Comparison of ENCODE assay signal across 11 cellular contexts in genomic region chr1:30902653-30903290, GRCh38. TPM values are rescaled to one million over a fixed set of nuclear protein-coding genes. Genes with fewer than 3 reads are reported as not detected.
DNase-seq lines count a peak whose midpoint lies in the region; ATAC-seq, FAIRE-seq and TF ChIP-seq lines count a peak whose summit lies in the region.
"Had no signal": no experiment of that assay in that cellular context is flagged by ENCODE, and none has a peak within 500 bp of the region (broad histone marks: within the 10 kb centered on the region; RNA-seq: fewer than 3 reads in every experiment).

No MANE protein-coding gene starts in this region.

- no peak for TF ChIP-seq RAD21 in HepG2 (CRISPR knock-in tag; IDR thresholded peaks at IDR 0.05)

- no peak overlapping the region for H3K56ac ChIP-seq in H9 (ENCODE audit: insufficient read length, low read depth, low read length)

- H3K4me2 ChIP-seq in H9 (ENCODE audit: insufficient read depth, insufficient read length, low read length) = no peak overlapping the region
- peak overlapping the region; percentile 74; the same call in 1 of the 2 replicates for H3K4me2 ChIP-seq in HepG2 (ENCODE audit: low read depth, low read length)

- H3K9ac ChIP-seq in H9 (ENCODE audit: extremely low read depth, insufficient read length, low read length) (no peak overlapping the region), HepG2 (ENCODE audit: insufficient read depth, low read depth, low read length) (no peak overlapping the region), rectal smooth muscle tissue (ENCODE audit: low read length) (no peak overlapping the region)

- in situ Hi-C loops in HepG2 (cut with HindIII; ENCODE audit: extremely low pct_ligation_motif_present, low pct_unique_long_range_greater_than_20kb) = no loop called here

- POLR2A ChIA-PET in HepG2 (lab: Yijun Ruan, JAX) = no interaction called here

- DNase-seq in H9 = no peak
- peak in 2 of 61 donors; percentile 22 to 48 for DNase-seq in caudate nucleus (lab: John Stamatoyannopoulos, UW)
- DNase-seq in HepG2 (ENCODE audit: low spot score) = no peak
- no peak for DNase-seq in glomerular visceral epithelial cell (ENCODE audit: extremely low spot score)
- no peak for DNase-seq in activated CD8-positive, alpha-beta memory T cell treated with anti-CD3 and anti-CD28 coated beads, Interleukin-2, amount 10 ng/mL, durations not matched to agents 7 days and 5 days
- DNase-seq in DMS 273 (lab: John Stamatoyannopoulos, UW; ENCODE audit: unreplicated experiment) = no peak
- DNase-seq: hippocampal formation, NCI-H146, SJCRH30 had no signal

- H4K8ac ChIP-seq in H9 (replicated peaks; ENCODE audit: insufficient read length, low read depth, low read length) = no peak overlapping the region

- H3K14ac ChIP-seq in H9 (ENCODE audit: insufficient read depth, low read length) = no peak overlapping the region

- peaks cover 6% of the 10 kb centered on the region for H4K20me1 ChIP-seq in H9 (ENCODE audit: control insufficient read depth, insufficient read depth, insufficient read length)
- H4K20me1 ChIP-seq in HepG2 (ENCODE audit: insufficient read depth, low read length) = no peaks in the 10 kb centered on the region

- H3K36me3 ChIP-seq in HepG2 (replicated peaks in 1 of 2; ENCODE audit: control insufficient read depth in 1 of 2, insufficient read depth in 2 of 2, low read length in 2 of 2) (no peaks in the 10 kb centered on the region), rectal smooth muscle tissue (ENCODE audit: control insufficient read depth, insufficient read depth, low read length) (no peaks in the 10 kb centered on the region)

- no peak overlapping the region for H3T11ph ChIP-seq in H9 (ENCODE audit: low read length)

- no peak overlapping the region for H4K91ac ChIP-seq in H9 (ENCODE audit: insufficient read length, low read depth, low read length)

- no peak overlapping the region for H4K5ac ChIP-seq in H9 (ENCODE audit: insufficient read length, low read depth, low read length)

- TF ChIP-seq EP300 in HepG2 (IDR thresholded peaks at IDR 0.05; ENCODE audit: low read depth in 2 of 2, low read length in 2 of 2) = no peak
- no peak for TF ChIP-seq EP300 in HepG2 (CRISPR knock-in tag; IDR thresholded peaks at IDR 0.05; ENCODE audit: borderline replicate concordance)

- H2BK12ac ChIP-seq in H9 (ENCODE audit: insufficient read length, low read depth, low read length) = no peak overlapping the region

- no peaks in the 10 kb centered on the region for H3K36me3 Mint-ChIP-seq in H9 (ENCODE audit: insufficient read depth in 1 of 3, low read depth in 3 of 3)
- no peaks in the 10 kb centered on the region for H3K36me3 Mint-ChIP-seq in activated CD8-positive, alpha-beta memory T cell treated with anti-CD3 and anti-CD28 coated beads, Interleukin-2, amount 10 ng/mL, durations not matched to agents 7 days and 5 days

- no TSS peak for BruUV-seq in HepG2 (replicated peaks; lab: Mats Ljungman, UMichigan)

- no peak for TF ChIP-seq POLR2A in HepG2 (IDR thresholded peaks at IDR 0.05; ENCODE audit: insufficient read depth in 1 of 2, low read depth in 2 of 2, low read length in 2 of 2)

- no peak overlapping the region for H2BK20ac ChIP-seq in H9 (ENCODE audit: low read depth, low read length, poor library complexity, severe bottlenecking)

- WGBS in H9 (ENCODE audit: extremely low coverage, insufficient read length, low lambda C conversion rate) = no CpG with 5 or more reads among the region's 9 CpGs
- WGBS in HepG2 (ENCODE audit: low lambda C conversion rate) = 10% methylated on average over 5 of the region's 9 CpGs

- H2AFZ ChIP-seq in H9 (ENCODE audit: low read length) (no peak overlapping the region), HepG2 (ENCODE audit: low read length) (no peak overlapping the region)

- no peak overlapping the region for H2AK5ac ChIP-seq in H9 (ENCODE audit: insufficient read length, low read length)

- no peak overlapping the region for H3K23ac ChIP-seq in H9 (ENCODE audit: insufficient read length, low read depth, low read length)

- H2BK5ac ChIP-seq in H9 (ENCODE audit: insufficient read length, low read length) = no peak overlapping the region

- H2BK15ac ChIP-seq in H9 (ENCODE audit: low read depth, low read length) = no peak overlapping the region

- ATAC-seq in HepG2 = peak; percentile 16; the same call in 1 of the 3 replicates
- ATAC-seq in HG02938 (IDR thresholded peaks at IDR 0.05; ENCODE audit: unreplicated experiment) = no peak
- ATAC-seq in activated CD8-positive, alpha-beta memory T cell treated with anti-CD3 and anti-CD28 coated beads, Interleukin-2, amount 10 ng/mL, durations not matched to agents 7 days and 5 days = no peak

- H3K18ac ChIP-seq in H9 (ENCODE audit: insufficient read length, low read depth, low read length) = no peak overlapping the region

- H3K27ac ChIP-seq in H9 (ENCODE audit: insufficient read length, low read depth, low read length) (no peak overlapping the region), caudate nucleus (ENCODE audit: low read depth, low read length) (peak overlapping the region; percentile 16), HepG2 (ENCODE audit: extremely low read length, insufficient read depth, low read length) (no peak overlapping the region), rectal smooth muscle tissue (ENCODE audit: low read depth, low read length) (peak overlapping the region; percentile 82)
- H3K27ac ChIP-seq: SJCRH30 had no signal

- H3K4me1 ChIP-seq in H9 (ENCODE audit: insufficient read depth, low read length) (no peaks in the 10 kb centered on the region; the same call in 1 of the 2 replicates), HepG2 (ENCODE audit: insufficient read depth, low read length) (peaks cover 25% of the 10 kb centered on the region), rectal smooth muscle tissue (ENCODE audit: control insufficient read depth, insufficient read depth, low read length) (peaks cover 54% of the 10 kb centered on the region)

- CTCF ChIA-PET in HepG2 (lab: Yijun Ruan, JAX; ENCODE audit: low intra/inter-chr PET ratio, low total read pairs) = no interaction called here
- CTCF ChIA-PET in activated CD8-positive, alpha-beta memory T cell treated with anti-CD3 and anti-CD28 coated beads, Interleukin-2, amount 10 ng/mL, durations not matched to agents 7 days and 5 days (lab: Charles Lee) = interaction anchor here (1.1 to 1.2 kb wide), 3 partner anchors 8 to 102 kb away, joined by 3 to 4 read pairs (median 3); no protein-coding TSS in a partner anchor

- no peaks in the 10 kb centered on the region for H3K9me3 Mint-ChIP-seq in H9
- H3K9me3 Mint-ChIP-seq in activated CD8-positive, alpha-beta memory T cell treated with anti-CD3 and anti-CD28 coated beads, Interleukin-2, amount 10 ng/mL, durations not matched to agents 7 days and 5 days (ENCODE audit: low read depth) = no peaks in the 10 kb centered on the region

- H3K4me3 ChIP-seq in HepG2 (replicated peaks in 1 of 3; ENCODE audit: insufficient read depth in 1 of 3, low read depth in 2 of 3, low read length in 3 of 3) (peak overlapping the region in 1 of 3 experiments; percentile 45; a peak in 1 of 6 replicates), rectal smooth muscle tissue (ENCODE audit: low read length) (peak overlapping the region; percentile 9)
- H3K4me3 ChIP-seq: SJCRH30 had no signal

- H2BK120ac ChIP-seq in H9 (ENCODE audit: low read depth, low read length, poor library complexity, severe bottlenecking) = no peak overlapping the region

- TF ChIP-seq CTCF in H9 (conservative IDR thresholded peaks at IDR 0.05) = no peak
- TF ChIP-seq CTCF in HepG2 (CRISPR knock-in tag; IDR thresholded peaks at IDR 0.05) = no peak

- intact Hi-C loops in HepG2 (cut with micrococcal nuclease; ENCODE audit: unreplicated experiment) = no loop called here

- no peaks in the 10 kb centered on the region for H3K79me1 ChIP-seq in H9 (ENCODE audit: insufficient read depth, low read depth, low read length, poor library complexity, severe bottlenecking)

- H3K23me2 ChIP-seq in H9 (ENCODE audit: insufficient read length, low read depth, low read length, poor library complexity, severe bottlenecking) = peaks cover 4% of the 10 kb centered on the region

- peaks cover 34 to 54% of the 10 kb centered on the region in 2 experiments for H3K4me1 Mint-ChIP-seq in H9
- H3K4me1 Mint-ChIP-seq in activated CD8-positive, alpha-beta memory T cell treated with anti-CD3 and anti-CD28 coated beads, Interleukin-2, amount 10 ng/mL, durations not matched to agents 7 days and 5 days = peaks cover 6% of the 10 kb centered on the region

- 0 out of 2 replicates have a peak, but pooled peaks cover 2% of the 10 kb centered on the region for H3K79me2 ChIP-seq in H9 (ENCODE audit: insufficient read depth, low read length)
- H3K79me2 ChIP-seq in HepG2 (ENCODE audit: insufficient read depth, low read length) = no peaks in the 10 kb centered on the region

- no peaks in the 10 kb centered on the region for H3K27me3 ChIP-seq in H9 (ENCODE audit: insufficient read depth, low read length)
- H3K27me3 ChIP-seq in HepG2 (ENCODE audit: control insufficient read depth in 1 of 2, insufficient read depth in 2 of 2, low read length in 2 of 2) = peaks cover 2 to 28% of the 10 kb centered on the region in 2 experiments; a peak in 3 of 5 replicates
- peaks cover 3% of the 10 kb centered on the region for H3K27me3 ChIP-seq in rectal smooth muscle tissue (ENCODE audit: control insufficient read depth, insufficient read depth, low read length)
- H3K27me3 ChIP-seq: SJCRH30 had no signal

- H3K4me3 Mint-ChIP-seq in H9 = no peak overlapping the region
- H3K4me3 Mint-ChIP-seq in activated CD8-positive, alpha-beta memory T cell treated with anti-CD3 and anti-CD28 coated beads, Interleukin-2, amount 10 ng/mL, durations not matched to agents 7 days and 5 days = no peak overlapping the region

- peaks cover 16% of the 10 kb centered on the region for H3K27me3 Mint-ChIP-seq in H9 (ENCODE audit: low read depth)
- peaks cover 42% of the 10 kb centered on the region for H3K27me3 Mint-ChIP-seq in activated CD8-positive, alpha-beta memory T cell treated with anti-CD3 and anti-CD28 coated beads, Interleukin-2, amount 10 ng/mL, durations not matched to agents 7 days and 5 days

- peak overlapping the region in 2 of 3 experiments; percentile 37 to 83; a peak in 4 of 7 replicates for H3K27ac Mint-ChIP-seq in H9
- H3K27ac Mint-ChIP-seq in activated CD8-positive, alpha-beta memory T cell treated with anti-CD3 and anti-CD28 coated beads, Interleukin-2, amount 10 ng/mL, durations not matched to agents 7 days and 5 days = no peak overlapping the region

- FAIRE-seq in HepG2 (lab: Jason Lieb, UNC) = no peak

- no peaks in the 10 kb centered on the region for H3K9me3 ChIP-seq in H9 (ENCODE audit: control insufficient read depth, low read depth, low read length)
- H3K9me3 ChIP-seq in HepG2 (ENCODE audit: low read length) = no peaks in the 10 kb centered on the region
- H3K9me3 ChIP-seq: SJCRH30 had no signal

- no peak overlapping the region for H3K4ac ChIP-seq in H9 (ENCODE audit: low read depth, low read length)

RNA-seq across cellular contexts. Expression of gene SDC3, which starts 5.8 kb away (rescaled TPM):
- total RNA-seq in H9 (2021) (24.2 and 25.9 TPM in 2 replicates), HepG2 (2016; rRNA removed; fragmentation: Illumina TruSeq; extraction: Trizol) (0.18 and 0.49 TPM in 2 replicates)
- total RNA-seq in HepG2 (2016; cell fraction: cytosol; rRNA removed; fragmentation: Illumina TruSeq; extraction: Trizol; ENCODE audit: low read depth) = 0.10 and 0.26 TPM in 2 replicates
- 0.25 and 0.61 TPM in 2 replicates for total RNA-seq in HepG2 (2016; cell fraction: insoluble cytoplasmic fraction; rRNA removed; fragmentation: Illumina TruSeq; extraction: Trizol)
- 0.24 and 0.40 TPM in 2 replicates for total RNA-seq in HepG2 (2016; cell fraction: membrane; rRNA removed; fragmentation: Illumina TruSeq; extraction: Trizol)
- 0.47 and 0.78 TPM in 2 replicates for total RNA-seq in HepG2 (2016; cell fraction: nucleus; rRNA removed; fragmentation: Illumina TruSeq; extraction: Trizol)
- polyA plus RNA-seq in HepG2 (2011; rRNA removed) = 0.84 and 0.85 TPM in 2 replicates
- 0.64 and 0.74 TPM in 2 replicates for polyA plus RNA-seq in HepG2 (2011; cell fraction: cytosol; rRNA removed)
- polyA plus RNA-seq in HepG2 (2011; cell fraction: nucleus; rRNA removed) = 1.3 and 1.4 TPM in 2 replicates
- polyA plus RNA-seq in HepG2 (2012) = 0.98 and 2.3 TPM in 2 replicates
- 0.11 and 0.24 TPM in 2 replicates for polyA plus RNA-seq in HepG2 (2016; cell fraction: cytosol; fragmentation: Illumina TruSeq; extraction: Trizol; ENCODE audit: low read depth)
- polyA plus RNA-seq in HepG2 (2016; cell fraction: insoluble cytoplasmic fraction; fragmentation: Illumina TruSeq; extraction: Trizol; ENCODE audit: low read depth) = 0.69 and 0.96 TPM in 2 replicates
- 0.35 and 0.79 TPM in 2 replicates for polyA plus RNA-seq in HepG2 (2016; cell fraction: membrane; fragmentation: Illumina TruSeq; extraction: Trizol; ENCODE audit: low read depth)
- 1.5 and 1.7 TPM in 2 replicates for polyA plus RNA-seq in HepG2 (2016; cell fraction: nucleus; fragmentation: Illumina TruSeq; extraction: Trizol; ENCODE audit: insufficient read depth, low read depth)
- polyA minus RNA-seq in HepG2 (2011; rRNA and poly(A)+ RNA removed; ENCODE audit: low replicate concordance) = 1.8 and 6.1 TPM in 2 replicates
- 0.89 and 2.0 TPM in 2 replicates for polyA minus RNA-seq in HepG2 (2011; cell fraction: cytosol; rRNA and poly(A)+ RNA removed)
- 0.37 and 0.77 TPM in 2 replicates for polyA minus RNA-seq in HepG2 (2011; cell fraction: nucleus; rRNA and poly(A)+ RNA removed)
- total RNA-seq in activated CD8-positive, alpha-beta memory T cell treated with anti-CD3 and anti-CD28 coated beads, Interleukin-2, amount 10 ng/mL, durations not matched to agents 7 days and 5 days = not detected

Comparison
In these comparisons a context has a peak if more than half of its experiments do, and no peak if none do; other contexts are left out.
1. H3K27ac ChIP-seq: peak in caudate nucleus (single experiment) and rectal smooth muscle tissue (single experiment); none in H9 (single experiment) and HepG2 (single experiment).
2. RNA of gene SDC3, which starts 5.8 kb away (total RNA-seq): 24.2 to 25.9 TPM in H9; 0.10 to 0.78 TPM in HepG2 and not detected in activated CD8-positive, alpha-beta memory T cell treated with anti-CD3 and anti-CD28 coated beads, Interleukin-2, amount 10 ng/mL, durations not matched to agents 7 days and 5 days; every median in the first group is over 10 times any median in the second.